In genomic region chr12:19847294-19848059, GRCh38 we compare ENCODE assay signal across 9 cellular contexts.
DNase-seq lines count a peak whose midpoint lies in the region; ATAC-seq and TF ChIP-seq lines count a peak whose summit lies in the region.
"Had no signal": no experiment of that assay in that cellular context is flagged by ENCODE, and none has a peak within 500 bp of the region (broad histone marks: within the 10 kb centered on the region; RNA-seq: fewer than 3 reads in every experiment).

No MANE protein-coding gene starts in this region.

- H3K36me3 ChIP-seq in fibroblast of lung (ENCODE audit: control insufficient read depth, insufficient read depth, low read length) (no peaks in the 10 kb centered on the region), ovary (no peaks in the 10 kb centered on the region)

- no peaks in the 10 kb centered on the region for H3K9me3 ChIP-seq in fibroblast of lung (ENCODE audit: control insufficient read depth, insufficient read depth, low read depth, low read length)
- no peaks in the 10 kb centered on the region for H3K9me3 ChIP-seq in ovary

- ATAC-seq in HG03025 (IDR thresholded peaks at IDR 0.05; ENCODE audit: low FRiP score, unreplicated experiment) (no peak), GM19463 (IDR thresholded peaks at IDR 0.05; ENCODE audit: unreplicated experiment) (no peak)
- ATAC-seq: natural killer cell treated with Interleukin-12 subunit alpha and Interleukin-12 subunit beta and Interleukin-15 and Interleukin-18, amount 100 ng/mL, for 72 hours had no signal

- no peak overlapping the region for H3K9ac ChIP-seq in fibroblast of lung (ENCODE audit: insufficient read depth, low read length)

- WGBS in ovary, 3 donors, result 4 to 8% (median 7%) methylated on average over 11 of the region's 11 CpGs

- DNase-seq in GM10266 (ENCODE audit: extremely low spot score) (peak; percentile 17), NOMO-1 (lab: John Stamatoyannopoulos, UW; ENCODE audit: unreplicated experiment in 2 of 2) (peak; percentile 67 to 68), fibroblast of lung (ENCODE audit: low read depth in 2 of 2) (peak; percentile 55 to 93), ovary (peak; percentile 25 to 60 (median 38)), COR-L47 (lab: John Stamatoyannopoulos, UW) (no peak), 8988T (no peak)

- no peaks in the 10 kb centered on the region for H4K20me1 ChIP-seq in fibroblast of lung (ENCODE audit: control insufficient read depth, extremely low read depth, insufficient read depth, low read length)

- no peak for TF ChIP-seq POLR2A in ovary (IDR thresholded peaks at IDR 0.05)

- intact Hi-C loops in ovary (cut with DNase I), result no loop called here

- TF ChIP-seq CTCF in GM10266 (IDR thresholded peaks at IDR 0.05; ENCODE audit: control insufficient read depth, insufficient read depth, low read depth, missing control alignments) (no peak), fibroblast of lung (conservative IDR thresholded peaks at IDR 0.05 in 1 of 2, IDR thresholded peaks at IDR 0.05 in 1 of 2; ENCODE audit: low read depth in 1 of 2, low read length in 2 of 2) (no peak), ovary (IDR thresholded peaks at IDR 0.05) (no peak)

- no peaks in the 10 kb centered on the region for H3K79me2 ChIP-seq in fibroblast of lung (ENCODE audit: control insufficient read depth, insufficient read depth, low read length)

- H3K4me1 ChIP-seq in fibroblast of lung (ENCODE audit: control insufficient read depth, extremely low read depth, insufficient read depth, low read length) (no peaks in the 10 kb centered on the region), ovary (ENCODE audit: insufficient read depth) (peaks cover 7% of the 10 kb centered on the region)

- peak overlapping the region; percentile 60 for H3K4me2 ChIP-seq in fibroblast of lung (ENCODE audit: extremely low read depth, insufficient read depth, low read length)

- peak overlapping the region; percentile 65 for H2AFZ ChIP-seq in fibroblast of lung (ENCODE audit: low read length)

- TF ChIP-seq EP300 in ovary (IDR thresholded peaks at IDR 0.05), result no peak

- H3K27ac ChIP-seq in fibroblast of lung (ENCODE audit: insufficient read depth, low read length), result no peak overlapping the region
- H3K27ac ChIP-seq in ovary, result peak overlapping the region in 1 of 2 donors; percentile 75

- no peaks in the 10 kb centered on the region for H3K27me3 ChIP-seq in fibroblast of lung (ENCODE audit: control insufficient read depth, insufficient read depth, low read length)
- H3K27me3 ChIP-seq in ovary, result no peaks in the 10 kb centered on the region

- H3K4me3 ChIP-seq in fibroblast of lung (replicated peaks in 1 of 4; ENCODE audit: control extremely low read depth in 1 of 4, insufficient read depth in 1 of 4, low read depth in 3 of 4, low read length in 4 of 4) (peak overlapping the region in 1 of 4 experiments; percentile 10), ovary (no peak overlapping the region)

Comparison
In these comparisons a context has a peak if more than half of its experiments do, and no peak if none do; other contexts are left out.
1. DNase-seq: peak in GM10266 (single experiment), NOMO-1 (2 of 2), fibroblast of lung (2 of 2) and ovary (5 of 5); none in COR-L47 (single experiment) and 8988T (single experiment).